Comparison of ENCODE assay signal across 20 cellular contexts in the genomic region with DNA sequence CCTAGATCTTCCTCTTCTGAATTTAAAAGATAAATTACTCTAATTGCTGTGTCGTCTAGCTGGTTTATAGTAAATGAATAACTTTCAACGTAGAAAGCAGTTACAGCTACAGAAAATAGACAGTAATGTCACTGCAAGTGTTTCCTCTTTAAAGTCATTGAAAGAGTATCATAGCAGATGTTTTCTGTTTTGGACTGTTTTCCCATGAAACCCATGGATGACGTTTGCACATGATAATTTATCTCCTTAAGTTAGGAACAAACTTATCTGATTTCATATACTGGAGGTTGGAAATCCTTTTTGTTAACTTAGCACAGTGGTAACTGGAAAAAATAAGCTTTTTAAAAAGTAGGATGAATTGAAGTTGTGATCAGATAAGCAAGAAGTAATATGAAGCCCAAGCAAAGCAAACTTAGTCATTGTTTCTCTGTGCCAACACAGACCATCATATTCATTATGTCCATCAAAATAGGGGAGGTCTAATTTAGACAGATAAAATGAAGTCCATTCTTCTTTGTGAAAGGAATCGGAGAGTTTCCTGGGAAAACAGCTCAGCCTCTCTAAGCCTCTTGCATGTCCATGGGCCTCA.
"Had no signal": no experiment of that assay in that cellular context is flagged by ENCODE, and none has a peak within 500 bp of the region (broad histone marks: within the 10 kb centered on the region; RNA-seq: fewer than 3 reads in every experiment).

No MANE protein-coding gene starts in this region.

- H3K27ac ChIP-seq: foreskin keratinocyte, neutrophil, suprapubic skin had no signal

- H3K36me3 Mint-ChIP-seq: activated naive CD4-positive, alpha-beta T cell treated with anti-CD3 and anti-CD28 coated beads, Interleukin-2, amount 50 U/mL, for 24 hours; naive thymus-derived CD8-positive, alpha-beta T cell; type B pancreatic cell had no signal

- H3K27ac Mint-ChIP-seq: activated CD8-positive, alpha-beta T cell treated with anti-CD3 and anti-CD28 coated beads for 36 hours; activated naive CD4-positive, alpha-beta T cell treated with anti-CD3 and anti-CD28 coated beads, Interleukin-2, amount 50 U/mL, for 24 hours; dendritic cell treated with granulocyte-macrophage colony-stimulating factor and Interleukin-4, amounts not matched to agents 40 ng/mL and 50 ng/mL, for 4 days; naive thymus-derived CD8-positive, alpha-beta T cell; stimulated activated naive CD8-positive, alpha-beta T cell treated with anti-CD3 and anti-CD28 coated beads, Interleukin-15, Interleukin-2, amounts not matched to agents 100 ng/mL and 50 ng/mL, for 24 hours; type B pancreatic cell; WTC11 had no signal

- ATAC-seq: activated CD8-positive, alpha-beta T cell treated with anti-CD3 and anti-CD28 coated beads for 36 hours; foreskin keratinocyte; naive thymus-derived CD8-positive, alpha-beta T cell; sciatic nerve; WTC11 had no signal

- H3K4me3 ChIP-seq: suprapubic skin had no signal

- H3K4me3 Mint-ChIP-seq: activated CD8-positive, alpha-beta T cell treated with anti-CD3 and anti-CD28 coated beads for 36 hours; activated naive CD4-positive, alpha-beta T cell treated with anti-CD3 and anti-CD28 coated beads, Interleukin-2, amount 50 U/mL, for 24 hours; brain; dendritic cell treated with granulocyte-macrophage colony-stimulating factor and Interleukin-4, amounts not matched to agents 40 ng/mL and 50 ng/mL, for 4 days; naive thymus-derived CD8-positive, alpha-beta T cell; stimulated activated naive CD8-positive, alpha-beta T cell treated with anti-CD3 and anti-CD28 coated beads, Interleukin-15, Interleukin-2, amounts not matched to agents 100 ng/mL and 50 ng/mL, for 24 hours; type B pancreatic cell; WTC11 had no signal

- DNase-seq: activated CD4-positive, alpha-beta T cell treated with anti-CD3 and anti-CD28 coated beads for 4 hours; activated CD8-positive, alpha-beta T cell treated with anti-CD3 and anti-CD28 coated beads for 36 hours; activated effector memory CD4-positive, alpha-beta T cell treated with anti-CD3 and anti-CD28 coated beads, Interleukin-2, amount 50 U/mL, for 16 hours; activated T-cell treated with anti-CD3 and anti-CD28 coated beads, Interleukin-2, amount 50 U/mL, for 48 hours; effector memory CD4-positive, alpha-beta T cell; foreskin keratinocyte; mammary epithelial cell; naive thymus-derived CD8-positive, alpha-beta T cell; posterior cingulate gyrus; SW 1271 had no signal

- H3K9me3 ChIP-seq: neutrophil had no signal

- H3K36me3 ChIP-seq: neutrophil, suprapubic skin had no signal

- H3K27me3 Mint-ChIP-seq: activated CD8-positive, alpha-beta T cell treated with anti-CD3 and anti-CD28 coated beads for 36 hours; activated naive CD4-positive, alpha-beta T cell treated with anti-CD3 and anti-CD28 coated beads, Interleukin-2, amount 50 U/mL, for 24 hours; brain; dendritic cell treated with granulocyte-macrophage colony-stimulating factor and Interleukin-4, amounts not matched to agents 40 ng/mL and 50 ng/mL, for 4 days; stimulated activated naive CD8-positive, alpha-beta T cell treated with anti-CD3 and anti-CD28 coated beads, Interleukin-15, Interleukin-2, amounts not matched to agents 100 ng/mL and 50 ng/mL, for 24 hours; type B pancreatic cell had no signal

- FAIRE-seq: TTC549 had no signal

- H3K9me3 Mint-ChIP-seq: activated naive CD4-positive, alpha-beta T cell treated with anti-CD3 and anti-CD28 coated beads, Interleukin-2, amount 50 U/mL, for 24 hours had no signal

- H3K27me3 ChIP-seq: foreskin keratinocyte, neutrophil, suprapubic skin had no signal

- H3K4me1 ChIP-seq: suprapubic skin had no signal

- H3K4me1 Mint-ChIP-seq: activated naive CD4-positive, alpha-beta T cell treated with anti-CD3 and anti-CD28 coated beads, Interleukin-2, amount 50 U/mL, for 24 hours; naive thymus-derived CD8-positive, alpha-beta T cell; WTC11 had no signal
